In the genomic region with DNA sequence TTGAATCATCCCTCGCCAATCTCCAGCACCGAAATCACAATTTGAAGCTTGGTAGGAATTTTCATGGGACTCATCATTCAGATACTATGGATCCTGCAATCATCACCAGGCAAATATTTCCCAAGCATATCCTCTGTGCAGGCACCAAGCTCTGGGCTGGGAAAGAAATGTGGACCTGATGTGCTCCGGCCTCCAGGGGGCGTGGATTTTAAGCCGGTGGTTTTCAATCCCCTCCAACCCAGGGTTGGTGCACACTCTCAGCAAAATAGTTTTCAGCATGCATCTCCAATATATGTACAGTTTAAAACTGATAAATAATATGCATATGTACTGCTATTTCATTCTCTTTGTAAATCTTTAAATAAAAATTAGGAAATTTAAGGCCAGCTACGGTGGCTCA, we compare ENCODE assay signal across 10 cellular contexts.
DNase-seq lines count a peak whose midpoint lies in the region; ATAC-seq, FAIRE-seq and TF ChIP-seq lines count a peak whose summit lies in the region.
"Had no signal": no experiment of that assay in that cellular context is flagged by ENCODE, and none has a peak within 500 bp of the region (broad histone marks: within the 10 kb centered on the region; RNA-seq: fewer than 3 reads in every experiment).

No MANE protein-coding gene starts in this region.

- TF ChIP-seq CTCF in cardiac muscle cell (IDR thresholded peaks at IDR 0.05; ENCODE audit: low read depth, low read length) (peak; percentile 53), endothelial cell of umbilical vein (IDR thresholded peaks at IDR 0.05; ENCODE audit: extremely low read depth in 1 of 2, insufficient read depth in 1 of 2, low read depth in 1 of 2, low read length in 2 of 2) (peak; percentile 38 to 39), smooth muscle cell (IDR thresholded peaks at IDR 0.05; ENCODE audit: borderline replicate concordance, insufficient read depth, poor library complexity, severe bottlenecking) (peak; percentile 42)

- H3K79me2 ChIP-seq in endothelial cell of umbilical vein (ENCODE audit: control insufficient read depth, insufficient read depth, low read length) (no peaks in the 10 kb centered on the region), smooth muscle cell (ENCODE audit: low read depth) (no peaks in the 10 kb centered on the region)

- DNase-seq in cardiac muscle cell (ENCODE audit: low read depth in 1 of 2, low spot score in 1 of 2): peak in 1 of 2 donors; percentile 32
- no peak for DNase-seq in left cardiac atrium
- peak; percentile 23 for DNase-seq in NCI-H82 treated with DMSO at 0.1 percent for 48 hours (lab: John Stamatoyannopoulos, UW; ENCODE audit: unreplicated experiment)
- no peak for DNase-seq in endothelial cell of umbilical vein (ENCODE audit: low read depth, low spot score)
- no peak for DNase-seq in smooth muscle cell (lab: John Stamatoyannopoulos, UW; ENCODE audit: unreplicated experiment)
- DNase-seq: immature natural killer cell, NCI-H345 had no signal

- H3K9me1 ChIP-seq in endothelial cell of umbilical vein (replicated peaks; ENCODE audit: control insufficient read depth, extremely low read depth, insufficient read depth, low read length): no peaks in the 10 kb centered on the region

- dilution Hi-C loops in endothelial cell of umbilical vein (cut with MboI; ENCODE audit: extremely low pct_ligation_motif_present, low sequenced_read_pairs): no loop called here

- WGBS in smooth muscle cell (ENCODE audit: low lambda C conversion rate): 81% methylated on average over 6 of the region's 6 CpGs

- TF ChIP-seq POLR2A in endothelial cell of umbilical vein (IDR thresholded peaks at IDR 0.05; ENCODE audit: low read depth, low read length): no peak

- H3K4me2 ChIP-seq in endothelial cell of umbilical vein (ENCODE audit: insufficient read depth, low read length) (no peak overlapping the region), smooth muscle cell (no peak overlapping the region)

- ATAC-seq in left cardiac atrium (no peak), GM21717 (IDR thresholded peaks at IDR 0.05; ENCODE audit: unreplicated experiment) (no peak), GM18873 (IDR thresholded peaks at IDR 0.05; ENCODE audit: low FRiP score, unreplicated experiment) (no peak), GM18868 (IDR thresholded peaks at IDR 0.05; ENCODE audit: unreplicated experiment) (no peak)

- H3K4me1 ChIP-seq in cardiac muscle cell (ENCODE audit: low read depth) (no peaks in the 10 kb centered on the region), endothelial cell of umbilical vein (ENCODE audit: control insufficient read depth, extremely low read depth, insufficient read depth, low read length) (peaks cover 7% of the 10 kb centered on the region), smooth muscle cell (ENCODE audit: low read depth) (peaks cover 22% of the 10 kb centered on the region)

- POLR2A ChIA-PET in endothelial cell of umbilical vein (lab: Charles Lee): no interaction called here

- H3K4me3 ChIP-seq in cardiac muscle cell: no peak overlapping the region
- no peak overlapping the region for H3K4me3 ChIP-seq in endothelial cell of umbilical vein (replicated peaks in 1 of 3; ENCODE audit: insufficient read depth in 1 of 3, low read depth in 1 of 3, low read length in 3 of 3)
- no peak overlapping the region for H3K4me3 ChIP-seq in smooth muscle cell

- FAIRE-seq in endothelial cell of umbilical vein (lab: Jason Lieb, UNC): no peak

- H3K9me3 ChIP-seq in cardiac muscle cell (ENCODE audit: low read depth): no peaks in the 10 kb centered on the region
- H3K9me3 ChIP-seq in endothelial cell of umbilical vein (replicated peaks; ENCODE audit: control insufficient read depth, insufficient read depth, low read length): no peaks in the 10 kb centered on the region
- no peaks in the 10 kb centered on the region for H3K9me3 ChIP-seq in smooth muscle cell (replicated peaks; ENCODE audit: low read depth)

- H3K36me3 ChIP-seq in cardiac muscle cell: no peaks in the 10 kb centered on the region
- no peaks in the 10 kb centered on the region for H3K36me3 ChIP-seq in endothelial cell of umbilical vein (ENCODE audit: control insufficient read depth in 2 of 2, extremely low read depth in 1 of 2, insufficient read depth in 2 of 2, low read length in 2 of 2)
- H3K36me3 ChIP-seq in smooth muscle cell (ENCODE audit: low read depth): no peaks in the 10 kb centered on the region

- CTCF ChIA-PET in endothelial cell of umbilical vein (lab: Charles Lee): interaction anchor here (0.9 to 1.6 kb wide), 7 partner anchors 10 to 405 kb away, joined by 3 to 6 read pairs (median 3); no protein-coding TSS in a partner anchor

- H2AFZ ChIP-seq in endothelial cell of umbilical vein (ENCODE audit: low read depth, low read length): no peak overlapping the region
- H2AFZ ChIP-seq in smooth muscle cell (ENCODE audit: low read depth): no peak overlapping the region

- H3K27me3 ChIP-seq in cardiac muscle cell (no peaks in the 10 kb centered on the region), endothelial cell of umbilical vein (ENCODE audit: control insufficient read depth in 2 of 2, insufficient read depth in 2 of 2, low read length in 2 of 2) (no peaks in the 10 kb centered on the region), smooth muscle cell (ENCODE audit: low read depth) (no peaks in the 10 kb centered on the region)

- intact Hi-C loops in left cardiac atrium (cut with DNase I): no loop called here
- intact Hi-C loops in endothelial cell of umbilical vein (cut with micrococcal nuclease): no loop called here

- no TSS peak for BruUV-seq in endothelial cell of umbilical vein (replicated peaks; lab: Mats Ljungman, UMichigan)

- H3K9ac ChIP-seq in endothelial cell of umbilical vein (replicated peaks; ENCODE audit: extremely low read depth, insufficient read depth, low read length): no peak overlapping the region
- no peak overlapping the region for H3K9ac ChIP-seq in smooth muscle cell (ENCODE audit: low read depth)

- H3F3A ChIP-seq in smooth muscle cell (ENCODE audit: low read depth): no peaks in the 10 kb centered on the region

- H3K27ac ChIP-seq in cardiac muscle cell: no peak overlapping the region
- no peak overlapping the region for H3K27ac ChIP-seq in endothelial cell of umbilical vein (ENCODE audit: insufficient read depth, low read depth, low read length)
- no peak overlapping the region for H3K27ac ChIP-seq in smooth muscle cell (ENCODE audit: low read depth)

- no peaks in the 10 kb centered on the region for H4K20me1 ChIP-seq in endothelial cell of umbilical vein (replicated peaks; ENCODE audit: control insufficient read depth, extremely low read depth, insufficient read depth, low read length)
- no peaks in the 10 kb centered on the region for H4K20me1 ChIP-seq in smooth muscle cell (ENCODE audit: low read depth)

TF ChIP-seq in endothelial cell of umbilical vein, 7 proteins besides CTCF, POLR2A, EP300 and RAD21:
- TF ChIP-seq FOS (IDR thresholded peaks at IDR 0.05; ENCODE audit: borderline replicate concordance, insufficient read depth, low read length) (no peak), JUN (IDR thresholded peaks at IDR 0.05; ENCODE audit: borderline replicate concordance, insufficient read depth, insufficient read length, low read depth) (no peak), EZH2 (IDR thresholded peaks at IDR 0.05; ENCODE audit: borderline replicate concordance, low read depth, low read length, severe bottlenecking) (no peak), POLR2AphosphoS5 (IDR thresholded peaks at IDR 0.05; ENCODE audit: insufficient read depth, low read depth, low read length) (no peak), MYC (IDR thresholded peaks at IDR 0.05; ENCODE audit: low read depth, low read length) (no peak), GATA2 (IDR thresholded peaks at IDR 0.05; ENCODE audit: insufficient read depth, insufficient read length, low read depth, low read length) (no peak)
- TF ChIP-seq, protein P1, sequence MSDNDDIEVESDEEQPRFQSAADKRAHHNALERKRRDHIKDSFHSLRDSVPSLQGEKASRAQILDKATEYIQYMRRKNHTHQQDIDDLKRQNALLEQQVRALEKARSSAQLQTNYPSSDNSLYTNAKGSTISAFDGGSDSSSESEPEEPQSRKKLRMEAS (IDR thresholded peaks at IDR 0.05; ENCODE audit: insufficient read depth, insufficient read length): no peak
